ENCODE assay signal across 8 cellular contexts in genomic region chr11:1181420-1181819, GRCh38. TPM values are rescaled to one million over a fixed set of nuclear protein-coding genes. Genes with fewer than 3 reads are reported as not detected.
"Had no signal": no experiment of that assay in that cellular context is flagged by ENCODE, and none has a peak within 500 bp of the region (broad histone marks: within the 10 kb centered on the region; RNA-seq: fewer than 3 reads in every experiment).

No MANE protein-coding gene starts in this region.

- DNase-seq: H9, HCEC 1CT, IMR-90 had no signal

- FAIRE-seq: H1, H54, HTR-8/SVneo, K562 had no signal

- H3K4me3 Mint-ChIP-seq: GM23338, H9 had no signal

- H3K4me3 ChIP-seq: GM23338, K562 had no signal

- H3K27ac Mint-ChIP-seq: GM23338 had no signal

- H3K4me1 Mint-ChIP-seq: GM23338, H9 had no signal

- ATAC-seq: GM23338, K562 had no signal

RNA-seq across cellular contexts. Expression of gene MUC5AC, which starts 23.7 kb away (rescaled TPM):
- total RNA-seq: GM23338, H1, H9, IMR-90, K562 had no signal
- polyA plus RNA-seq: GM23338, H1, K562 had no signal

RNA-seq across cellular contexts. Expression of gene MUC5B, which starts 41.4 kb away (rescaled TPM):
- total RNA-seq: H9, IMR-90 had no signal
- polyA plus RNA-seq: IMR-90 had no signal
